Comparison of ENCODE assay signal across 10 cellular contexts in genomic region chr12:117580718-117581062, GRCh38.
DNase-seq lines count a peak whose midpoint lies in the region; ATAC-seq and TF ChIP-seq lines count a peak whose summit lies in the region.
"Had no signal": no experiment of that assay in that cellular context is flagged by ENCODE, and none has a peak within 500 bp of the region (broad histone marks: within the 10 kb centered on the region; RNA-seq: fewer than 3 reads in every experiment).

No MANE protein-coding gene starts in this region.

- H3K27me3 ChIP-seq in BE2C, result 0 out of 2 replicates have a peak, but pooled peaks cover 4% of the 10 kb centered on the region

- POLR2A ChIA-PET in RWPE1 (lab: Yijun Ruan, JAX; ENCODE audit: low non-redundant PET), result no interaction called here

- CTCF ChIA-PET in RWPE1 (lab: Yijun Ruan, JAX), result no interaction called here

- H3K27me3 Mint-ChIP-seq in immature natural killer cell (ENCODE audit: low read depth in 3 of 3), result peaks cover 0 to 9% (median 9%) of the 10 kb centered on the region in 3 donors

- no peak overlapping the region for H3K27ac Mint-ChIP-seq in immature natural killer cell
- H3K27ac Mint-ChIP-seq: activated naive CD4-positive, alpha-beta T cell treated with anti-CD3 and anti-CD28 coated beads, Interleukin-2, amount 50 U/mL, for 24 hours had no signal

- H3K4me3 Mint-ChIP-seq in immature natural killer cell, result no peak overlapping the region
- H3K4me3 Mint-ChIP-seq: activated naive CD4-positive, alpha-beta T cell treated with anti-CD3 and anti-CD28 coated beads, Interleukin-2, amount 50 U/mL, for 24 hours had no signal

- in situ Hi-C loops in GM13977 (cut with MboI; ENCODE audit: low pct_unique_long_range_greater_than_20kb, low sequenced_read_pairs, unreplicated experiment), result loop anchor here (25.0 kb wide), 1 partner anchor 193 kb away; no protein-coding TSS in a partner anchor

- H3K4me1 Mint-ChIP-seq in immature natural killer cell, result no peaks in the 10 kb centered on the region
- H3K4me1 Mint-ChIP-seq: activated naive CD4-positive, alpha-beta T cell treated with anti-CD3 and anti-CD28 coated beads, Interleukin-2, amount 50 U/mL, for 24 hours had no signal

- H3K9me3 Mint-ChIP-seq in immature natural killer cell, result no peaks in the 10 kb centered on the region
- H3K9me3 Mint-ChIP-seq: activated naive CD4-positive, alpha-beta T cell treated with anti-CD3 and anti-CD28 coated beads, Interleukin-2, amount 50 U/mL, for 24 hours had no signal

- TF ChIP-seq CTCF in BE2C (IDR thresholded peaks at IDR 0.05; ENCODE audit: low read depth, low read length) (no peak), GM13977 (IDR thresholded peaks at IDR 0.05; ENCODE audit: extremely low read depth, insufficient read depth, missing control alignments) (no peak), RWPE1 (conservative IDR thresholded peaks at IDR 0.05; ENCODE audit: low read depth) (no peak)

- H3K4me1 ChIP-seq in BE2C, result no peaks in the 10 kb centered on the region

- H3K4me3 ChIP-seq in BE2C (ENCODE audit: low read depth, low read length), result no peak overlapping the region
- H3K4me3 ChIP-seq: SK-N-MC had no signal

- H3K36me3 ChIP-seq in BE2C, result no peaks in the 10 kb centered on the region

- peak; percentile 83 for DNase-seq in BE2C
- DNase-seq in GM13977 (ENCODE audit: low spot score), result peak; percentile 33
- DNase-seq in RWPE1 (ENCODE audit: low spot score), result peak; percentile 31
- peak; percentile 51 for DNase-seq in kidney glomerular epithelial cell (lab: John Stamatoyannopoulos, UW)
- DNase-seq in immature natural killer cell, result no peak
- no peak for DNase-seq in GOT3 (lab: John Stamatoyannopoulos, UW)

- H3K9me3 ChIP-seq in BE2C, result no peaks in the 10 kb centered on the region

- H3K36me3 Mint-ChIP-seq in immature natural killer cell, result no peaks in the 10 kb centered on the region
- H3K36me3 Mint-ChIP-seq: activated naive CD4-positive, alpha-beta T cell treated with anti-CD3 and anti-CD28 coated beads, Interleukin-2, amount 50 U/mL, for 24 hours had no signal

- H3K27ac ChIP-seq in RWPE1, result no peak overlapping the region
- H3K27ac ChIP-seq: SK-N-MC had no signal

- no peak for ATAC-seq in HG02759 (IDR thresholded peaks at IDR 0.05; ENCODE audit: unreplicated experiment)
- no peak for ATAC-seq in GM19467 (IDR thresholded peaks at IDR 0.05; ENCODE audit: unreplicated experiment)

Comparison
In these comparisons a context has a peak if more than half of its experiments do, and no peak if none do; other contexts are left out.
1. DNase-seq: peak in BE2C (single experiment), GM13977 (single experiment), RWPE1 (single experiment) and kidney glomerular epithelial cell (single experiment); none in immature natural killer cell (0 of 3) and GOT3 (single experiment).